In genomic region chr2:218944759-218945404, GRCh38 we compare ENCODE assay signal across 1 cellular context.
TF ChIP-seq lines count a peak whose summit lies in the region.

No MANE protein-coding gene starts in this region.

TF ChIP-seq in K562, 482 proteins besides CTCF, POLR2A, EP300 and RAD21 (continued from another document):
- TF ChIP-seq TCF3 (CRISPR knock-in tag; IDR thresholded peaks at IDR 0.05) (peak; percentile 77), FOXA3 (CRISPR knock-in tag; conservative IDR thresholded peaks at IDR 0.05 in 1 of 2, IDR thresholded peaks at IDR 0.05 in 1 of 2) (peak in 1 of 2 experiments; percentile 66; a peak in 2 of 4 replicates), CREM (IDR thresholded peaks at IDR 0.05; ENCODE audit: low read depth) (no peak), SRSF3 (IDR thresholded peaks at IDR 0.05; ENCODE audit: insufficient read depth, low read length) (no peak), MIER1 (IDR thresholded peaks at IDR 0.05; ENCODE audit: low read depth) (no peak), EZH2 (IDR thresholded peaks at IDR 0.05; ENCODE audit: borderline replicate concordance, low read depth, low read length) (no peak), ILK (tag; IDR thresholded peaks at IDR 0.05; ENCODE audit: borderline replicate concordance, low read depth) (no peak), ZNF785 (CRISPR knock-in tag; IDR thresholded peaks at IDR 0.05) (no peak), ARID2 (IDR thresholded peaks at IDR 0.05) (no peak), CBFA2T2 (conservative IDR thresholded peaks at IDR 0.05) (peak; percentile 75), PHF20 (IDR thresholded peaks at IDR 0.05; ENCODE audit: partially characterized antibody) (no peak), FOXA1 (IDR thresholded peaks at IDR 0.05; ENCODE audit: borderline replicate concordance) (no peak), TAL1 (IDR thresholded peaks at IDR 0.05) (peak; percentile 61), ZNF175 (CRISPR knock-in tag; IDR thresholded peaks at IDR 0.05; ENCODE audit: low read depth) (no peak), MAFF (IDR thresholded peaks at IDR 0.05; ENCODE audit: low read length) (no peak), SMARCE1 (IDR thresholded peaks at IDR 0.05) (no peak), CCNT2 (IDR thresholded peaks at IDR 0.05; ENCODE audit: borderline replicate concordance, extremely low read depth, insufficient read length, low read depth, low read length) (no peak), KHSRP (IDR thresholded peaks at IDR 0.05) (no peak), FIP1L1 (IDR thresholded peaks at IDR 0.05; ENCODE audit: low read depth, low read length, poor library complexity, severe bottlenecking) (no peak), SOX6 (IDR thresholded peaks at IDR 0.05) (peak; percentile 81), ZNF586 (CRISPR knock-in tag; conservative IDR thresholded peaks at IDR 0.05) (no peak), HOXB6 (CRISPR knock-in tag; IDR thresholded peaks at IDR 0.05; ENCODE audit: borderline replicate concordance) (no peak), EGR1 (conservative IDR thresholded peaks at IDR 0.05) (no peak)
